26 cellular contexts compared by ENCODE assay signal in the genomic region with DNA sequence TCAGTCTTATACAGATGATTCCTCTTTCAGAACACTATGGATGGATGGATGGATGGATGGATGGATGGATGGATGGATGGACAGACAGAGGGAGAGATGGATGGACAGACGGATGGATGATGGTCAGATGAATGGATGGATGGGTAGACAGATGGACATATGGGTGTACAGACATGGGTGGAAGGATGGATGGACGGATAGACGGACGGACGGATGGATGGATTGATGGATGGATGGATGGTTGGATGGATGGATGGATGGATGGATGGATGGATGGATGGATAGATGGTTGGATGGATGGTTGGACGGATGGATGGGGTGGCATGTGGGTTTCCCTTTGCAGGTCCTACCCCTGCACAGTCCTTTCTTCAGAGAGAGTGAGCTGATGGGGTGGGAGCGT.
A peak's percentile ranks its signal among the peaks of the same experiment; 100 is the strongest.
DNase-seq lines count a peak whose midpoint lies in the region; ATAC-seq, FAIRE-seq and TF ChIP-seq lines count a peak whose summit lies in the region.
"Had no signal": no experiment of that assay in that cellular context is flagged by ENCODE, and none has a peak within 500 bp of the region (broad histone marks: within the 10 kb centered on the region; RNA-seq: fewer than 3 reads in every experiment).

No MANE protein-coding gene starts in this region.

- H3K4me2 ChIP-seq in HepG2 (ENCODE audit: low read depth, low read length) = no peak overlapping the region
- H3K4me2 ChIP-seq in osteoblast (ENCODE audit: insufficient read depth, low read length) = no peak overlapping the region
- H3K4me2 ChIP-seq: BLaER1 treated with 17β-estradiol and CSF1 and Interleukin-3, amounts not matched to agents 10 nM and 100 nM; GM23338 had no signal

- H3K36me3 Mint-ChIP-seq in endothelial cell (ENCODE audit: low read depth, unreplicated experiment) = no peaks in the 10 kb centered on the region
- H3K36me3 Mint-ChIP-seq: CD14-positive monocyte; CD8-positive, alpha-beta memory T cell had no signal

- BruUV-seq in HepG2 (replicated peaks; lab: Mats Ljungman, UMichigan) = no TSS peak
- BruUV-seq in A673 (replicated peaks; lab: Mats Ljungman, UMichigan) = no TSS peak

- no peaks in the 10 kb centered on the region for H4K20me1 ChIP-seq in HepG2 (ENCODE audit: insufficient read depth, low read length)
- H4K20me1 ChIP-seq in osteoblast (ENCODE audit: insufficient read depth, low read length) = no peaks in the 10 kb centered on the region
- H4K20me1 ChIP-seq: BLaER1 treated with 17β-estradiol and CSF1 and Interleukin-3, amounts not matched to agents 10 nM and 100 nM had no signal

- H2AFZ ChIP-seq in HepG2 (ENCODE audit: low read length) = no peak overlapping the region
- H2AFZ ChIP-seq in osteoblast (ENCODE audit: low read length) = no peak overlapping the region
- H2AFZ ChIP-seq: GM23338 had no signal

- no peaks in the 10 kb centered on the region for H3K36me3 ChIP-seq in HepG2 (replicated peaks in 1 of 2; ENCODE audit: control insufficient read depth in 1 of 2, insufficient read depth in 2 of 2, low read length in 2 of 2)
- H3K36me3 ChIP-seq in right lobe of liver = no peaks in the 10 kb centered on the region
- no peaks in the 10 kb centered on the region for H3K36me3 ChIP-seq in osteoblast (ENCODE audit: insufficient read depth, low read length)
- H3K36me3 ChIP-seq in A673 (ENCODE audit: insufficient read depth, low read length, poor library complexity, severe bottlenecking) = no peaks in the 10 kb centered on the region
- H3K36me3 ChIP-seq: BE2C; BLaER1 treated with 17β-estradiol and CSF1 and Interleukin-3, amounts not matched to agents 10 nM and 100 nM; HAP-1 had no signal

- no peak overlapping the region for H3K9ac ChIP-seq in HepG2 (ENCODE audit: insufficient read depth, low read depth, low read length)
- H3K9ac ChIP-seq: BLaER1 treated with 17β-estradiol and CSF1 and Interleukin-3, amounts not matched to agents 10 nM and 100 nM had no signal

- CTCF ChIA-PET in HepG2 (lab: Yijun Ruan, JAX; ENCODE audit: low intra/inter-chr PET ratio, low total read pairs) = no interaction called here
- CTCF ChIA-PET in A673 (lab: Charles Lee) = no interaction called here

- POLR2A ChIA-PET in HepG2 (lab: Yijun Ruan, JAX) (no interaction called here), A673 (lab: Charles Lee; ENCODE audit: low non-redundant PET) (no interaction called here)

- H3K27me3 Mint-ChIP-seq in endothelial cell (ENCODE audit: unreplicated experiment) = peaks cover 2% of the 10 kb centered on the region
- H3K27me3 Mint-ChIP-seq: CD4-positive, alpha-beta T cell; CD8-positive, alpha-beta memory T cell had no signal

- no peak overlapping the region for H3K4me3 ChIP-seq in HepG2 (replicated peaks in 1 of 3; ENCODE audit: insufficient read depth in 1 of 3, low read depth in 2 of 3, low read length in 3 of 3)
- H3K4me3 ChIP-seq in right lobe of liver = no peak overlapping the region
- no peak overlapping the region for H3K4me3 ChIP-seq in osteoblast (ENCODE audit: insufficient read depth, low read length)
- no peak overlapping the region for H3K4me3 ChIP-seq in A673 (ENCODE audit: low read depth, low read length, poor library complexity, severe bottlenecking)
- no peak overlapping the region for H3K4me3 ChIP-seq in coronary artery
- H3K4me3 ChIP-seq: BLaER1 treated with 17β-estradiol and CSF1 and Interleukin-3, amounts not matched to agents 10 nM and 100 nM; GM12878; GM23338; HAP-1 had no signal

- peak overlapping the region; percentile 83 for H3K27ac Mint-ChIP-seq in endothelial cell (ENCODE audit: unreplicated experiment)
- H3K27ac Mint-ChIP-seq: CD14-positive monocyte; CD4-positive, alpha-beta T cell; CD8-positive, alpha-beta memory T cell; GM23338 had no signal

- ATAC-seq in HepG2 = no peak
- no peak for ATAC-seq in right lobe of liver
- ATAC-seq: GM12878, GM23338 had no signal

- TF ChIP-seq POLR2A in HepG2 (IDR thresholded peaks at IDR 0.05; ENCODE audit: insufficient read depth in 1 of 2, low read depth in 2 of 2, low read length in 2 of 2) (no peak), right lobe of liver (IDR thresholded peaks at IDR 0.05) (no peak)

- intact Hi-C loops in HepG2 (cut with micrococcal nuclease; ENCODE audit: unreplicated experiment) (no loop called here), right lobe of liver (cut with DNase I) (no loop called here), A673 (cut with micrococcal nuclease; ENCODE audit: unreplicated experiment) (no loop called here)

- H3K27me3 ChIP-seq in HepG2 (ENCODE audit: control insufficient read depth in 1 of 2, insufficient read depth in 2 of 2, low read length in 2 of 2) (peaks cover 0 to 25% of the 10 kb centered on the region in 2 experiments; a peak in 3 of 5 replicates), right lobe of liver (no peaks in the 10 kb centered on the region), osteoblast (ENCODE audit: insufficient read depth, low read length) (no peaks in the 10 kb centered on the region), A673 (replicated peaks; ENCODE audit: insufficient read depth, low read depth, low read length, poor library complexity) (peaks cover 11% of the 10 kb centered on the region)
- H3K27me3 ChIP-seq: BE2C; BLaER1 treated with 17β-estradiol and CSF1 and Interleukin-3, amounts not matched to agents 10 nM and 100 nM had no signal

- TF ChIP-seq EP300 in HepG2 (IDR thresholded peaks at IDR 0.05; ENCODE audit: low read depth in 2 of 2, low read length in 2 of 2) (no peak), HepG2 (CRISPR knock-in tag; IDR thresholded peaks at IDR 0.05; ENCODE audit: borderline replicate concordance) (no peak)

- H3K4me1 ChIP-seq in HepG2 (ENCODE audit: insufficient read depth, low read length) (no peaks in the 10 kb centered on the region), right lobe of liver (no peaks in the 10 kb centered on the region), osteoblast (ENCODE audit: insufficient read depth, low read length) (no peaks in the 10 kb centered on the region), A673 (ENCODE audit: insufficient read depth, low read length, poor library complexity, severe bottlenecking) (no peaks in the 10 kb centered on the region)
- H3K4me1 ChIP-seq: BE2C, HAP-1 had no signal

- no peak for TF ChIP-seq RAD21 in HepG2 (CRISPR knock-in tag; IDR thresholded peaks at IDR 0.05)

- no peak for FAIRE-seq in HepG2 (lab: Jason Lieb, UNC)
- FAIRE-seq in GM19239 (lab: Jason Lieb, UNC) = no peak
- FAIRE-seq: A204.1, D721Med, GM12878, H54 had no signal

- no peaks in the 10 kb centered on the region for H3K9me3 ChIP-seq in HepG2 (ENCODE audit: low read length)
- no peaks in the 10 kb centered on the region for H3K9me3 ChIP-seq in right lobe of liver
- H3K9me3 ChIP-seq in osteoblast (ENCODE audit: low read depth, low read length) = no peaks in the 10 kb centered on the region
- H3K9me3 ChIP-seq in A673 (ENCODE audit: low read depth, low read length, poor library complexity, severe bottlenecking) = no peaks in the 10 kb centered on the region
- H3K9me3 ChIP-seq: BE2C, HAP-1 had no signal

- DNase-seq in HepG2 (ENCODE audit: low spot score) (no peak), right lobe of liver (no peak), endothelial cell (ENCODE audit: low spot score) (no peak), osteoblast (ENCODE audit: insufficient read length, low spot score, missing footprints) (peak; percentile 43), A673 (ENCODE audit: low spot score) (no peak), coronary artery (ENCODE audit: low spot score) (no peak), GM19239 (ENCODE audit: insufficient read length, low spot score) (no peak)
- no peak for DNase-seq in stimulated activated CD4-positive, alpha-beta T cell treated with anti-CD3 and anti-CD28 coated beads, Interleukin-12 subunit alpha, Interleukin-12 subunit beta, amount 100 ng/mL, for 4 hours
- DNase-seq: ACHN; AML-193; BE2C; CD4-positive, alpha-beta T cell; CD8-positive, alpha-beta memory T cell; DMS 273 treated with DMSO at 0.1 percent for 48 hours; DMS79; EL; GDM1 had no signal

- in situ Hi-C loops in HepG2 (cut with HindIII; ENCODE audit: extremely low pct_ligation_motif_present, low pct_unique_long_range_greater_than_20kb) = no loop called here

- no peak overlapping the region for H3K4me3 Mint-ChIP-seq in endothelial cell (ENCODE audit: unreplicated experiment)
- H3K4me3 Mint-ChIP-seq: CD14-positive monocyte; CD4-positive, alpha-beta T cell; CD8-positive, alpha-beta memory T cell; GM23338 had no signal

- no peaks in the 10 kb centered on the region for H3K4me1 Mint-ChIP-seq in endothelial cell (ENCODE audit: unreplicated experiment)
- H3K4me1 Mint-ChIP-seq: CD14-positive monocyte; CD8-positive, alpha-beta memory T cell had no signal

- H3K27ac ChIP-seq in HepG2 (ENCODE audit: extremely low read length, insufficient read depth, low read length) (no peak overlapping the region), right lobe of liver (no peak overlapping the region), osteoblast (ENCODE audit: low read depth, low read length) (no peak overlapping the region), A673 (ENCODE audit: low read depth, low read length, poor library complexity, severe bottlenecking) (no peak overlapping the region), coronary artery (no peak overlapping the region)
- H3K27ac ChIP-seq: 22Rv1; BLaER1 treated with 17β-estradiol and CSF1 and Interleukin-3, amounts not matched to agents 10 nM and 100 nM had no signal

- H3K9me3 Mint-ChIP-seq in endothelial cell (ENCODE audit: unreplicated experiment) = no peaks in the 10 kb centered on the region
- H3K9me3 Mint-ChIP-seq: CD4-positive, alpha-beta T cell; GM23338 had no signal

- WGBS in HepG2 (ENCODE audit: low lambda C conversion rate) = 21% methylated on average over 7 of the region's 7 CpGs
- WGBS in right lobe of liver (ENCODE audit: insufficient coverage, low coverage, low lambda C conversion rate, missing lambda C conversion rate) = 45% methylated on average over 6 of the region's 7 CpGs

- H3K79me2 ChIP-seq in HepG2 (ENCODE audit: insufficient read depth, low read length) (no peaks in the 10 kb centered on the region), osteoblast (ENCODE audit: insufficient read depth, low read length) (no peaks in the 10 kb centered on the region)

- no peak for TF ChIP-seq CTCF in HepG2 (CRISPR knock-in tag; IDR thresholded peaks at IDR 0.05)
- no peak for TF ChIP-seq CTCF in right lobe of liver (IDR thresholded peaks at IDR 0.05)
- no peak for TF ChIP-seq CTCF in endothelial cell (IDR thresholded peaks at IDR 0.05; ENCODE audit: unreplicated experiment)
- no peak for TF ChIP-seq CTCF in osteoblast (IDR thresholded peaks at IDR 0.05; ENCODE audit: extremely low read depth, low read depth, low read length)
- TF ChIP-seq CTCF in A673 (conservative IDR thresholded peaks at IDR 0.05; ENCODE audit: low read depth, low read length) = no peak
- no peak for TF ChIP-seq CTCF in coronary artery (IDR thresholded peaks at IDR 0.05)

TF ChIP-seq in HepG2, 621 proteins besides CTCF, POLR2A, EP300 and RAD21:
- TF ChIP-seq IKZF1 (IDR thresholded peaks at IDR 0.05) (peak; percentile 83; the same call in 1 of the 2 replicates), ZBTB3 (CRISPR knock-in tag; IDR thresholded peaks at IDR 0.05; ENCODE audit: borderline replicate concordance, low read depth) (no peak)
